Comparison of ENCODE assay signal across 1 cellular context in genomic region chr10:69870591-69870990, GRCh38.
TF ChIP-seq lines count a peak whose summit lies in the region.

No MANE protein-coding gene starts in this region.

TF ChIP-seq in H1, 55 proteins besides CTCF, POLR2A, EP300 and RAD21 (continued from another document):
- TF ChIP-seq SIN3A (conservative IDR thresholded peaks at IDR 0.05 in 1 of 2, IDR thresholded peaks at IDR 0.05 in 1 of 2; ENCODE audit: low read depth in 1 of 2, low read length in 2 of 2) (no peak), HDAC2 (IDR thresholded peaks at IDR 0.05; ENCODE audit: borderline replicate concordance in 1 of 2, low read depth in 2 of 2, low read length in 2 of 2) (no peak), BACH1 (IDR thresholded peaks at IDR 0.05; ENCODE audit: low read length) (no peak), JUN (IDR thresholded peaks at IDR 0.05; ENCODE audit: low read depth, low read length) (no peak), TBP (IDR thresholded peaks at IDR 0.05; ENCODE audit: low read depth, low read length) (no peak), SIRT6 (IDR thresholded peaks at IDR 0.05; ENCODE audit: low read length) (no peak), TEAD4 (IDR thresholded peaks at IDR 0.05; ENCODE audit: low read depth, low read length) (no peak), SIX5 (IDR thresholded peaks at IDR 0.05; ENCODE audit: low read depth, low read length) (no peak), NRF1 (IDR thresholded peaks at IDR 0.05; ENCODE audit: low read depth, low read length) (no peak), ZNF274 (IDR thresholded peaks at IDR 0.05; ENCODE audit: borderline replicate concordance, extremely low read depth, low read length) (no peak), KDM1A (IDR thresholded peaks at IDR 0.05; ENCODE audit: borderline replicate concordance, low read length) (no peak), CBX8 (IDR thresholded peaks at IDR 0.05; ENCODE audit: borderline replicate concordance, low read depth, low read length) (no peak), SAP30 (IDR thresholded peaks at IDR 0.05; ENCODE audit: insufficient read depth, insufficient replicate concordance, low read length) (no peak), ASH2L (IDR thresholded peaks at IDR 0.05; ENCODE audit: low read length) (no peak), POLR2AphosphoS5 (IDR thresholded peaks at IDR 0.05; ENCODE audit: low read depth, low read length) (no peak), CHD1 (IDR thresholded peaks at IDR 0.05; ENCODE audit: low read depth, low read length) (no peak), TAF1 (IDR thresholded peaks at IDR 0.05; ENCODE audit: low read depth, low read length) (no peak), RBBP5 (IDR thresholded peaks at IDR 0.05; ENCODE audit: borderline replicate concordance, low read depth, low read length) (no peak)
